In the genomic region with DNA sequence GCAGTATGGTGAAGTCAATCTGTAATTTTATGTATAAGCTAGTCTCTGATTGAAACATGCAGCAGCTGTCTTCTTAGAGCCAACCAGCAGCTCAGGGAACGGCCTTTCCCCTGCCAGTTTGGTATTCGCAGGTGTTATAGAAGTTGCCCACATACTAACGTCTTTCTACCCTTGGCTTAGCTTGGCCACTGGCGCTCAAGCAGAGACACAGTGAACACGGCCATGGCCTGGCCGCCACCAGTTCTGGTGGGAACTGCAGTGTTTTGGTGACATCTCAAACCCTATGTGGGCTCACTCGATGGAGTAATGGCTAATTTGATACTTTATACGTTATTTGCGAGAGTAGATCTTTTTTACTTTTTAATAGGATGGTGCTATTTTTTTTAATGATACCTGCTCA, we compare ENCODE assay signal across 29 cellular contexts.
"Had no signal": no experiment of that assay in that cellular context is flagged by ENCODE, and none has a peak within 500 bp of the region (broad histone marks: within the 10 kb centered on the region; RNA-seq: fewer than 3 reads in every experiment).

No MANE protein-coding gene starts in this region.

- H3K4me3 Mint-ChIP-seq: activated CD8-positive, alpha-beta memory T cell treated with anti-CD3 and anti-CD28 coated beads, Interleukin-2, amount 10 ng/mL, durations not matched to agents 7 days and 5 days; activated CD8-positive, alpha-beta T cell treated with anti-CD3 and anti-CD28 coated beads, Interleukin-2, amount 10 ng/mL, durations not matched to agents 7 days and 5 days; activated naive CD4-positive, alpha-beta T cell treated with anti-CD3 and anti-CD28 coated beads, Interleukin-2, amount 10 ng/mL, durations not matched to agents 7 days and 5 days; nephron; stimulated activated memory B cell treated with anti-CD40 and anti-IgM and Interleukin-4, amounts not matched to agents 10 μg/mL and 1 μg/mL and 100 μg/mL, for 72 hours had no signal

- H3K27me3 ChIP-seq: body of pancreas, esophagus squamous epithelium, left lung, tibial nerve had no signal

- DNase-seq: activated CD4-positive, alpha-beta T cell treated with anti-CD3 and anti-CD28 coated beads for 1 hour; activated CD4-positive, alpha-beta T cell treated with anti-CD3 and anti-CD28 coated beads, Interleukin-2, amount 50 U/mL, for 1 hour; activated CD8-positive, alpha-beta memory T cell treated with anti-CD3 and anti-CD28 coated beads, Interleukin-2, amount 10 ng/mL, durations not matched to agents 7 days and 5 days; activated CD8-positive, alpha-beta T cell treated with anti-CD3 and anti-CD28 coated beads, Interleukin-2, amount 10 ng/mL, durations not matched to agents 7 days and 5 days; activated gamma-delta T cell; activated naive CD4-positive, alpha-beta T cell treated with anti-CD3 and anti-CD28 coated beads, Interleukin-2, amount 10 ng/mL, durations not matched to agents 7 days and 5 days; anterior cingulate cortex; body of pancreas; effector CD8-positive, alpha-beta T cell; esophagus squamous epithelium; foreskin melanocyte; left lung; lower lobe of right lung; mesenchymal stem cell; posterior cingulate gyrus; right cardiac atrium; stimulated activated CD4-positive, alpha-beta T cell treated with anti-CD3 and anti-CD28 coated beads, Interleukin-1b, Interleukin-23, amount 100 ng/mL, for 48 hours; stimulated activated CD4-positive, alpha-beta T cell treated with anti-CD3 and anti-CD28 coated beads, Interleukin-4, amount 100 ng/mL, for 4 hours; stimulated activated CD8-positive, alpha-beta memory T cell treated with anti-CD3 and anti-CD28 coated beads, Interleukin-4, amount 100 ng/mL, for 48 hours; T-helper 1 cell; T1000 had no signal

- H3K27me3 Mint-ChIP-seq: activated CD8-positive, alpha-beta memory T cell treated with anti-CD3 and anti-CD28 coated beads, Interleukin-2, amount 10 ng/mL, durations not matched to agents 7 days and 5 days; activated naive CD4-positive, alpha-beta T cell treated with anti-CD3 and anti-CD28 coated beads, Interleukin-2, amount 10 ng/mL, durations not matched to agents 7 days and 5 days; stimulated activated memory B cell treated with anti-CD40 and anti-IgM and Interleukin-4, amounts not matched to agents 10 μg/mL and 1 μg/mL and 100 μg/mL, for 72 hours had no signal

- H3K27ac ChIP-seq: body of pancreas, epithelial cell of prostate, esophagus squamous epithelium, left lung, lower lobe of right lung, skin epidermis, tibial nerve had no signal

- ATAC-seq: activated CD8-positive, alpha-beta memory T cell treated with anti-CD3 and anti-CD28 coated beads, Interleukin-2, amount 10 ng/mL, durations not matched to agents 7 days and 5 days; activated CD8-positive, alpha-beta T cell treated with anti-CD3 and anti-CD28 coated beads, Interleukin-2, amount 10 ng/mL, durations not matched to agents 7 days and 5 days; body of pancreas; left lung; lower lobe of right lung; right cardiac atrium; stimulated activated memory B cell treated with anti-CD40 and anti-IgM and Interleukin-4, amounts not matched to agents 10 μg/mL and 1 μg/mL and 100 μg/mL, for 72 hours had no signal

- H3K9me3 Mint-ChIP-seq: activated naive CD4-positive, alpha-beta T cell treated with anti-CD3 and anti-CD28 coated beads, Interleukin-2, amount 10 ng/mL, durations not matched to agents 7 days and 5 days; nephron; stimulated activated memory B cell treated with anti-CD40 and anti-IgM and Interleukin-4, amounts not matched to agents 10 μg/mL and 1 μg/mL and 100 μg/mL, for 72 hours had no signal

- H3K9me3 ChIP-seq: body of pancreas, esophagus squamous epithelium, left lung, lower lobe of right lung, tibial nerve had no signal

- H3K4me1 Mint-ChIP-seq: nephron had no signal

- H3K4me3 ChIP-seq: body of pancreas, esophagus squamous epithelium, left lung, lower lobe of right lung, skin epidermis, tibial nerve had no signal

- H3K27ac Mint-ChIP-seq: activated CD8-positive, alpha-beta memory T cell treated with anti-CD3 and anti-CD28 coated beads, Interleukin-2, amount 10 ng/mL, durations not matched to agents 7 days and 5 days; activated CD8-positive, alpha-beta T cell treated with anti-CD3 and anti-CD28 coated beads, Interleukin-2, amount 10 ng/mL, durations not matched to agents 7 days and 5 days; activated naive CD4-positive, alpha-beta T cell treated with anti-CD3 and anti-CD28 coated beads, Interleukin-2, amount 10 ng/mL, durations not matched to agents 7 days and 5 days; nephron; stimulated activated memory B cell treated with anti-CD40 and anti-IgM and Interleukin-4, amounts not matched to agents 10 μg/mL and 1 μg/mL and 100 μg/mL, for 72 hours had no signal

- FAIRE-seq: colon, endometrium, islet of Langerhans had no signal
